8 cellular contexts compared by ENCODE assay signal in genomic region chr6:25490018-25490865, GRCh38.
DNase-seq lines count a peak whose midpoint lies in the region; ATAC-seq lines count a peak whose summit lies in the region.

No MANE protein-coding gene starts in this region.

- H3K27ac Mint-ChIP-seq in T-helper 17 cell = peak overlapping the region; percentile 54

- H3K4me1 Mint-ChIP-seq in T-helper 17 cell = peaks cover 4% of the 10 kb centered on the region

- no peaks in the 10 kb centered on the region for H3K9me3 ChIP-seq in T-helper 17 cell (ENCODE audit: control insufficient read depth, low read length, poor library complexity, severe bottlenecking)

- intact Hi-C loops in left ventricle myocardium superior (cut with micrococcal nuclease) = loop anchor here (5.0 kb wide), 1 partner anchor 213 kb away; the partner anchor contains the start of gene CARMIL1
- intact Hi-C loops in sciatic nerve (cut with DNase I) = loop anchor here (5.0 kb wide), 1 partner anchor 223 kb away; no protein-coding TSS in a partner anchor

- peak; percentile 74 for ATAC-seq in HG02678 (IDR thresholded peaks at IDR 0.05; ENCODE audit: unreplicated experiment)
- ATAC-seq in T-helper 17 cell = peak; percentile 73
- ATAC-seq in left ventricle myocardium superior = peak; percentile 84
- peak; percentile 95 for ATAC-seq in sciatic nerve
- ATAC-seq in HG03175 (IDR thresholded peaks at IDR 0.05; ENCODE audit: unreplicated experiment) = no peak

- no peaks in the 10 kb centered on the region for H3K36me3 Mint-ChIP-seq in T-helper 17 cell (ENCODE audit: low read depth)

- peak; percentile 60 for DNase-seq in GM04504 (ENCODE audit: low read depth)
- DNase-seq in NCI-H1694 (lab: John Stamatoyannopoulos, UW) = peak; percentile 80
- DNase-seq in T-helper 17 cell = peak; percentile 14 to 50 (median 18)
- DNase-seq in amniotic stem cell (lab: John Stamatoyannopoulos, UW) = peak; percentile 73
- peak; percentile 65 for DNase-seq in left ventricle myocardium superior
- DNase-seq in sciatic nerve (ENCODE audit: low spot score) = peak; percentile 81

- no peak overlapping the region for H3K4me3 Mint-ChIP-seq in T-helper 17 cell

- H3K27me3 Mint-ChIP-seq in T-helper 17 cell = no peaks in the 10 kb centered on the region

Comparison
In these comparisons a context has a peak if more than half of its experiments do, and no peak if none do; other contexts are left out.
1. DNase-seq: peak in every context shown above with its lines; median percentile 81 in sciatic nerve; 80 in NCI-H1694; 73 in amniotic stem cell; 65 in left ventricle myocardium superior; 60 in GM04504; 18 in T-helper 17 cell.